Comparison of ENCODE assay signal across 20 cellular contexts in genomic region chr1:234746798-234747196, GRCh38.
DNase-seq lines count a peak whose midpoint lies in the region; ATAC-seq and TF ChIP-seq lines count a peak whose summit lies in the region.
"Had no signal": no experiment of that assay in that cellular context is flagged by ENCODE, and none has a peak within 500 bp of the region (broad histone marks: within the 10 kb centered on the region; RNA-seq: fewer than 3 reads in every experiment).

No MANE protein-coding gene starts in this region.

- H3K9me3 ChIP-seq in cardiac muscle cell (ENCODE audit: low read depth) (no peaks in the 10 kb centered on the region), heart left ventricle (no peaks in the 10 kb centered on the region), T-helper 17 cell (ENCODE audit: control insufficient read depth, low read length, poor library complexity, severe bottlenecking) (no peaks in the 10 kb centered on the region)
- H3K9me3 ChIP-seq: SJSA1, spleen, transverse colon had no signal

- ATAC-seq in heart left ventricle (no peak), T-helper 17 cell (no peak), GM21381 (IDR thresholded peaks at IDR 0.05; ENCODE audit: unreplicated experiment) (no peak), GM21825 (IDR thresholded peaks at IDR 0.05; ENCODE audit: unreplicated experiment) (no peak), GM18907 (IDR thresholded peaks at IDR 0.05; ENCODE audit: unreplicated experiment) (no peak)
- ATAC-seq: left cardiac atrium; stimulated activated naive B cell treated with anti-CD40 and anti-IgM and Interleukin-4, amounts not matched to agents 10 μg/mL and 1 μg/mL and 100 μg/mL, for 72 hours had no signal

- intact Hi-C loops in heart left ventricle (cut with DNase I): no loop called here

- H3K36me3 Mint-ChIP-seq in T-helper 17 cell (ENCODE audit: low read depth): no peaks in the 10 kb centered on the region
- H3K36me3 Mint-ChIP-seq: activated naive CD4-positive, alpha-beta T cell treated with anti-CD3 and anti-CD28 coated beads, Interleukin-2, amount 50 U/mL, for 24 hours; CD8-positive, alpha-beta memory T cell; stimulated activated naive B cell treated with anti-CD40 and anti-IgM and Interleukin-4, amounts not matched to agents 10 μg/mL and 1 μg/mL and 100 μg/mL, for 72 hours had no signal

- H3K27ac ChIP-seq in cardiac muscle cell (peak overlapping the region; percentile 39), heart left ventricle (no peak overlapping the region)
- H3K27ac ChIP-seq: parathyroid adenoma, SJSA1, spleen, transverse colon had no signal

- TF ChIP-seq CTCF in cardiac muscle cell (IDR thresholded peaks at IDR 0.05; ENCODE audit: low read depth, low read length) (no peak), heart left ventricle (IDR thresholded peaks at IDR 0.05) (no peak)

- H3K27me3 ChIP-seq in cardiac muscle cell: no peaks in the 10 kb centered on the region
- no peaks in the 10 kb centered on the region for H3K27me3 ChIP-seq in heart left ventricle
- H3K27me3 ChIP-seq: SJSA1, spleen, transverse colon had no signal

- TF ChIP-seq POLR2A in heart left ventricle (IDR thresholded peaks at IDR 0.05): no peak

- no peaks in the 10 kb centered on the region for H3K27me3 Mint-ChIP-seq in T-helper 17 cell
- H3K27me3 Mint-ChIP-seq: activated naive CD4-positive, alpha-beta T cell treated with anti-CD3 and anti-CD28 coated beads, Interleukin-2, amount 50 U/mL, for 24 hours; stimulated activated naive B cell treated with anti-CD40 and anti-IgM and Interleukin-4, amounts not matched to agents 10 μg/mL and 1 μg/mL and 100 μg/mL, for 72 hours had no signal

- H3K4me1 Mint-ChIP-seq in T-helper 17 cell: no peaks in the 10 kb centered on the region
- H3K4me1 Mint-ChIP-seq: activated naive CD4-positive, alpha-beta T cell treated with anti-CD3 and anti-CD28 coated beads, Interleukin-2, amount 50 U/mL, for 24 hours; CD8-positive, alpha-beta memory T cell; stimulated activated naive B cell treated with anti-CD40 and anti-IgM and Interleukin-4, amounts not matched to agents 10 μg/mL and 1 μg/mL and 100 μg/mL, for 72 hours had no signal

- DNase-seq in cardiac muscle cell (ENCODE audit: low read depth in 1 of 2, low spot score in 1 of 2): no peak
- DNase-seq in heart left ventricle: no peak
- DNase-seq in T-helper 17 cell: no peak
- peak; percentile 98 for DNase-seq in islet precursor cell
- DNase-seq in activated CD4-positive, CD25-positive, alpha-beta regulatory T cell (lab: John Stamatoyannopoulos, UW): no peak
- DNase-seq: activated CD4-positive, alpha-beta T cell treated with anti-CD3 and anti-CD28 coated beads, Interleukin-2, amount 50 U/mL, for 1 hour; activated T-cell treated with anti-CD3 and anti-CD28 coated beads, Interleukin-2, amount 50 U/mL, for 1 hour; CD8-positive, alpha-beta memory T cell; effector CD8-positive, alpha-beta T cell; hypothalamus; left cardiac atrium; spleen; stimulated activated naive B cell treated with anti-CD40 and anti-IgM and Interleukin-4, amounts not matched to agents 10 μg/mL and 1 μg/mL and 100 μg/mL, for 72 hours; transverse colon had no signal

- H3K4me3 ChIP-seq in cardiac muscle cell: no peak overlapping the region
- no peak overlapping the region for H3K4me3 ChIP-seq in heart left ventricle
- H3K4me3 ChIP-seq: SJSA1, spleen, transverse colon had no signal

- H3K4me3 Mint-ChIP-seq in T-helper 17 cell: no peak overlapping the region
- H3K4me3 Mint-ChIP-seq: activated naive CD4-positive, alpha-beta T cell treated with anti-CD3 and anti-CD28 coated beads, Interleukin-2, amount 50 U/mL, for 24 hours; CD8-positive, alpha-beta memory T cell; stimulated activated naive B cell treated with anti-CD40 and anti-IgM and Interleukin-4, amounts not matched to agents 10 μg/mL and 1 μg/mL and 100 μg/mL, for 72 hours had no signal

- H3K36me3 ChIP-seq in cardiac muscle cell (no peaks in the 10 kb centered on the region), heart left ventricle (no peaks in the 10 kb centered on the region)
- H3K36me3 ChIP-seq: SJSA1, spleen, transverse colon had no signal

- H3K4me1 ChIP-seq in cardiac muscle cell (ENCODE audit: low read depth) (peaks cover 39% of the 10 kb centered on the region), heart left ventricle (peaks cover 0 to 38% (median 17%) of the 10 kb centered on the region in 12 donors)
- H3K4me1 ChIP-seq: parathyroid adenoma had no signal

- H3K27ac Mint-ChIP-seq in T-helper 17 cell: peak overlapping the region; percentile 57
- H3K27ac Mint-ChIP-seq: activated naive CD4-positive, alpha-beta T cell treated with anti-CD3 and anti-CD28 coated beads, Interleukin-2, amount 50 U/mL, for 24 hours; stimulated activated naive B cell treated with anti-CD40 and anti-IgM and Interleukin-4, amounts not matched to agents 10 μg/mL and 1 μg/mL and 100 μg/mL, for 72 hours had no signal

- WGBS in heart left ventricle, 4 donors: 74 to 79% (median 76%) methylated on average over 9 of the region's 9 CpGs
